ENCODE assay signal across 26 cellular contexts in genomic region chr2:52703004-52703403, GRCh38.
"Had no signal": no experiment of that assay in that cellular context is flagged by ENCODE, and none has a peak within 500 bp of the region (broad histone marks: within the 10 kb centered on the region; RNA-seq: fewer than 3 reads in every experiment).

No MANE protein-coding gene starts in this region.

- H3K27ac Mint-ChIP-seq: T-cell had no signal

- ATAC-seq: HepG2, Panc1, PC-3, T-cell had no signal

- H3K4me3 Mint-ChIP-seq: T-cell had no signal

- DNase-seq: IMR-90; Karpas-422; KG1; MG63; NCI-H1092; NCI-H1105 treated with DMSO at 0.1 percent for 48 hours; NCI-H1417 treated with DMSO at 0.1 percent for 48 hours; NCI-H146; NCI-H1694 treated with DMSO at 0.1 percent for 48 hours; NCI-H1930; NCI-H2081; NCI-H2107; NCI-H2171; NCI-H226; NCI-H446; NCI-H510A; NCI-H524 treated with DMSO at 0.1 percent for 48 hours; NCI-H774; NK-92 treated with Interleukin-12 subunit alpha and Interleukin-12 subunit beta, amount 100 ng/mL, for 24 hours; PC-3; SHP77; SK-N-SH; SW 1271; T-cell had no signal

- H3K4me1 Mint-ChIP-seq: T-cell had no signal

- H3K36me3 Mint-ChIP-seq: T-cell had no signal

- H3K27me3 Mint-ChIP-seq: T-cell had no signal
